In genomic region chr10:27291253-27291895, GRCh38 we compare ENCODE assay signal across 8 cellular contexts. TPM values are rescaled to one million over a fixed set of nuclear protein-coding genes. Genes with fewer than 3 reads are reported as not detected.
DNase-seq lines count a peak whose midpoint lies in the region; ATAC-seq, FAIRE-seq and TF ChIP-seq lines count a peak whose summit lies in the region.
"Not testable (repeated sequence)": the region's sequence is repeated elsewhere in the genome, so short reads cannot be mapped to it uniquely, and the experiment has no call there.

No MANE protein-coding gene starts in this region.

- H3K36me3 ChIP-seq in endocrine pancreas (ENCODE audit: control insufficient read depth, insufficient read depth, low read length) = not testable (repeated sequence)

- TF ChIP-seq POLR2A in GM12892 (IDR thresholded peaks at IDR 0.05; ENCODE audit: low read depth, low read length); NB4 (IDR thresholded peaks at IDR 0.05; ENCODE audit: extremely low read depth, insufficient read length): not testable (repeated sequence)

- H3K36me3 Mint-ChIP-seq in activated CD8-positive, alpha-beta memory T cell treated with anti-CD3 and anti-CD28 coated beads, Interleukin-2, amount 10 ng/mL, durations not matched to agents 7 days and 5 days; stimulated activated naive CD8-positive, alpha-beta T cell treated with anti-CD3 and anti-CD28 coated beads, Interleukin-15, Interleukin-2, amounts not matched to agents 100 ng/mL and 50 ng/mL, for 24 hours (ENCODE audit: low read depth): not testable (repeated sequence)

- not testable (repeated sequence) for H3K9ac ChIP-seq in endocrine pancreas (ENCODE audit: control insufficient read depth, insufficient read depth, low read length)

- not testable (repeated sequence) for H3K27me3 ChIP-seq in endocrine pancreas (ENCODE audit: control insufficient read depth, insufficient read depth, low read length)

- H3K4me1 ChIP-seq in endocrine pancreas (ENCODE audit: control insufficient read depth, insufficient read depth, low read length) = not testable (repeated sequence)

- H3K9me3 Mint-ChIP-seq in activated CD8-positive, alpha-beta memory T cell treated with anti-CD3 and anti-CD28 coated beads, Interleukin-2, amount 10 ng/mL, durations not matched to agents 7 days and 5 days (ENCODE audit: low read depth); stimulated activated naive CD8-positive, alpha-beta T cell treated with anti-CD3 and anti-CD28 coated beads, Interleukin-15, Interleukin-2, amounts not matched to agents 100 ng/mL and 50 ng/mL, for 24 hours: not testable (repeated sequence)

- not testable (repeated sequence) for DNase-seq in GM12892 (ENCODE audit: insufficient read length); activated CD8-positive, alpha-beta memory T cell treated with anti-CD3 and anti-CD28 coated beads, Interleukin-2, amount 10 ng/mL, durations not matched to agents 7 days and 5 days
- DNase-seq in NB4 (ENCODE audit: low read depth) = peak; percentile 10

- peak; percentile 83 for FAIRE-seq in GM12892 (lab: Jason Lieb, UNC)

- H3K4me3 ChIP-seq in NB4 (ENCODE audit: low read depth, low read length) (peak overlapping the region; percentile 7), endocrine pancreas (ENCODE audit: control insufficient read depth, insufficient read depth, low read length) (peak overlapping the region; percentile 65)

- not testable (repeated sequence) for H3K9me3 ChIP-seq in endocrine pancreas (ENCODE audit: control insufficient read depth, low read length)

- CTCF ChIA-PET in activated CD8-positive, alpha-beta memory T cell treated with anti-CD3 and anti-CD28 coated beads, Interleukin-2, amount 10 ng/mL, durations not matched to agents 7 days and 5 days (lab: Charles Lee) = not testable (repeated sequence)

- not testable (repeated sequence) for TF ChIP-seq CTCF in NB4 (IDR thresholded peaks at IDR 0.05; ENCODE audit: low read depth, low read length)

- H3K27ac Mint-ChIP-seq in activated CD8-positive, alpha-beta memory T cell treated with anti-CD3 and anti-CD28 coated beads, Interleukin-2, amount 10 ng/mL, durations not matched to agents 7 days and 5 days = peak overlapping the region; percentile 52
- peak overlapping the region; percentile 56 for H3K27ac Mint-ChIP-seq in stimulated activated naive CD8-positive, alpha-beta T cell treated with anti-CD3 and anti-CD28 coated beads, Interleukin-15, Interleukin-2, amounts not matched to agents 100 ng/mL and 50 ng/mL, for 24 hours

- H3K4me3 Mint-ChIP-seq in activated CD8-positive, alpha-beta memory T cell treated with anti-CD3 and anti-CD28 coated beads, Interleukin-2, amount 10 ng/mL, durations not matched to agents 7 days and 5 days = peak overlapping the region; percentile 60
- peak overlapping the region; percentile 68 for H3K4me3 Mint-ChIP-seq in stimulated activated naive CD8-positive, alpha-beta T cell treated with anti-CD3 and anti-CD28 coated beads, Interleukin-15, Interleukin-2, amounts not matched to agents 100 ng/mL and 50 ng/mL, for 24 hours

- peaks cover 12% of the 10 kb centered on the region for H3K4me1 Mint-ChIP-seq in activated CD8-positive, alpha-beta memory T cell treated with anti-CD3 and anti-CD28 coated beads, Interleukin-2, amount 10 ng/mL, durations not matched to agents 7 days and 5 days
- peaks cover 12% of the 10 kb centered on the region for H3K4me1 Mint-ChIP-seq in stimulated activated naive CD8-positive, alpha-beta T cell treated with anti-CD3 and anti-CD28 coated beads, Interleukin-15, Interleukin-2, amounts not matched to agents 100 ng/mL and 50 ng/mL, for 24 hours (ENCODE audit: low read depth)

- ATAC-seq in GM19395 (IDR thresholded peaks at IDR 0.05; ENCODE audit: unreplicated experiment) (peak; percentile 87), HG02623 (IDR thresholded peaks at IDR 0.05; ENCODE audit: unreplicated experiment) (peak; percentile 84), HG03342 (IDR thresholded peaks at IDR 0.05; ENCODE audit: unreplicated experiment) (peak; percentile 77)
- peak; percentile 61 for ATAC-seq in activated CD8-positive, alpha-beta memory T cell treated with anti-CD3 and anti-CD28 coated beads, Interleukin-2, amount 10 ng/mL, durations not matched to agents 7 days and 5 days

- H3K27me3 Mint-ChIP-seq in activated CD8-positive, alpha-beta memory T cell treated with anti-CD3 and anti-CD28 coated beads, Interleukin-2, amount 10 ng/mL, durations not matched to agents 7 days and 5 days; stimulated activated naive CD8-positive, alpha-beta T cell treated with anti-CD3 and anti-CD28 coated beads, Interleukin-15, Interleukin-2, amounts not matched to agents 100 ng/mL and 50 ng/mL, for 24 hours: not testable (repeated sequence)

RNA-seq across cellular contexts. Expression of gene ACBD5, which starts 50.8 kb away (rescaled TPM):
- polyA plus RNA-seq in GM12892 (2012; ENCODE audit: missing spikeins) = 16.5 TPM
- total RNA-seq in activated CD8-positive, alpha-beta memory T cell treated with anti-CD3 and anti-CD28 coated beads, Interleukin-2, amount 10 ng/mL, durations not matched to agents 7 days and 5 days = 10 to 100 TPM; 24.2 to 24.5 TPM
